ENCODE assay signal across 14 cellular contexts in genomic region chr2:195590199-195590865, GRCh38.
DNase-seq lines count a peak whose midpoint lies in the region; ATAC-seq and TF ChIP-seq lines count a peak whose summit lies in the region.
"Had no signal": no experiment of that assay in that cellular context is flagged by ENCODE, and none has a peak within 500 bp of the region (broad histone marks: within the 10 kb centered on the region; RNA-seq: fewer than 3 reads in every experiment).

No MANE protein-coding gene starts in this region.

- intact Hi-C loops in Right ventricle myocardium inferior (cut with DNase I) = loop anchor here (5.0 kb wide), 1 partner anchor 67 kb away; the partner anchor contains the start of gene SLC39A10
- intact Hi-C loops in cardiac septum (cut with DNase I) = no loop called here
- intact Hi-C loops in heart left ventricle (cut with DNase I) = loop anchor here in 1 of 10 donors (1.0 kb wide), 1 partner anchor 67 kb away; the partner anchor contains the start of gene SLC39A10
- intact Hi-C loops in left lung (cut with DNase I) = no loop called here
- intact Hi-C loops in upper lobe of right lung (cut with DNase I) = no loop called here
- intact Hi-C loops in body of pancreas (cut with DNase I) = no loop called here

- no peak for TF ChIP-seq POLR2A in heart left ventricle (IDR thresholded peaks at IDR 0.05)
- TF ChIP-seq POLR2A in body of pancreas (IDR thresholded peaks at IDR 0.05) = no peak

- H3K36me3 ChIP-seq in heart left ventricle = no peaks in the 10 kb centered on the region
- no peaks in the 10 kb centered on the region for H3K36me3 ChIP-seq in left lung
- no peaks in the 10 kb centered on the region for H3K36me3 ChIP-seq in upper lobe of right lung
- no peaks in the 10 kb centered on the region for H3K36me3 ChIP-seq in body of pancreas (replicated peaks in 1 of 2; ENCODE audit: insufficient read depth in 1 of 2, low read depth in 2 of 2)
- H3K36me3 ChIP-seq: HAP-1 had no signal

- H3K4me3 ChIP-seq in heart left ventricle = no peak overlapping the region
- no peak overlapping the region for H3K4me3 ChIP-seq in left lung
- no peak overlapping the region for H3K4me3 ChIP-seq in upper lobe of right lung
- no peak overlapping the region for H3K4me3 ChIP-seq in body of pancreas
- H3K4me3 ChIP-seq: HAP-1 had no signal

- WGBS in heart left ventricle, 4 donors = 53 to 67% (median 62%) methylated on average over 1 of the region's 1 CpG
- 67 to 92% methylated on average over 1 of the region's 1 CpG for WGBS in body of pancreas, 2 donors

- H3K27ac ChIP-seq in heart left ventricle (peak overlapping the region in 11 of 12 donors; percentile 39 to 79 (median 57)), left lung (no peak overlapping the region), upper lobe of right lung (no peak overlapping the region), body of pancreas (no peak overlapping the region)

- H3K4me1 ChIP-seq in heart left ventricle (peaks cover 0 to 27% (median 2%) of the 10 kb centered on the region in 12 donors), left lung (peaks cover 0 to 8% of the 10 kb centered on the region in 2 donors), upper lobe of right lung (no peaks in the 10 kb centered on the region), body of pancreas (no peaks in the 10 kb centered on the region)
- H3K4me1 ChIP-seq: HAP-1 had no signal

- DNase-seq in Right ventricle myocardium inferior (ENCODE audit: missing footprints) = no peak
- DNase-seq in cardiac septum (ENCODE audit: low spot score) = no peak
- peak in 1 of 5 donors; percentile 27 for DNase-seq in heart left ventricle
- no peak for DNase-seq in left lung
- DNase-seq in upper lobe of right lung = no peak
- no peak for DNase-seq in ecto neural progenitor cell (ENCODE audit: low spot score)
- no peak for DNase-seq in body of pancreas
- DNase-seq: DMS79, NCI-H1436 treated with DMSO at 0.1 percent for 48 hours, NCI-H226, NCI-H69, PC-3 had no signal

- H3K27me3 ChIP-seq in heart left ventricle (no peaks in the 10 kb centered on the region), left lung (no peaks in the 10 kb centered on the region), upper lobe of right lung (no peaks in the 10 kb centered on the region), body of pancreas (no peaks in the 10 kb centered on the region)

- H3K9me3 ChIP-seq in heart left ventricle (no peaks in the 10 kb centered on the region), left lung (no peaks in the 10 kb centered on the region), upper lobe of right lung (no peaks in the 10 kb centered on the region), body of pancreas (no peaks in the 10 kb centered on the region)
- H3K9me3 ChIP-seq: HAP-1 had no signal

- ATAC-seq in Right ventricle myocardium inferior = peak; percentile 76
- ATAC-seq in heart left ventricle = peak; percentile 80 to 94 (median 90)
- ATAC-seq in left lung = peak; percentile 50
- ATAC-seq in upper lobe of right lung = peak; percentile 41
- ATAC-seq in HG02610 (IDR thresholded peaks at IDR 0.05; ENCODE audit: unreplicated experiment) = no peak
- no peak for ATAC-seq in body of pancreas
- ATAC-seq: PC-3 had no signal

- TF ChIP-seq CTCF in heart left ventricle (IDR thresholded peaks at IDR 0.05) (no peak), left lung (IDR thresholded peaks at IDR 0.05) (no peak), upper lobe of right lung (IDR thresholded peaks at IDR 0.05) (no peak), body of pancreas (IDR thresholded peaks at IDR 0.05) (no peak)

Comparison
In these comparisons a context has a peak if more than half of its experiments do, and no peak if none do; other contexts are left out.
1. ATAC-seq: peak in Right ventricle myocardium inferior (single experiment), heart left ventricle (4 of 4), left lung (single experiment) and upper lobe of right lung (single experiment); none in HG02610 (single experiment) and body of pancreas (single experiment).
2. H3K27ac ChIP-seq: peak in heart left ventricle (11 of 12); none in left lung (0 of 2), upper lobe of right lung (single experiment) and body of pancreas (0 of 4).